Comparison of ENCODE assay signal across 16 cellular contexts in genomic region chr3:160200328-160200727, GRCh38. TPM values are rescaled to one million over a fixed set of nuclear protein-coding genes. Genes with fewer than 3 reads are reported as not detected.
DNase-seq lines count a peak whose midpoint lies in the region; ATAC-seq lines count a peak whose summit lies in the region.
"Had no signal": no experiment of that assay in that cellular context is flagged by ENCODE, and none has a peak within 500 bp of the region (broad histone marks: within the 10 kb centered on the region; RNA-seq: fewer than 3 reads in every experiment).

No MANE protein-coding gene starts in this region.

- CTCF ChIA-PET in activated CD8-positive, alpha-beta memory T cell treated with anti-CD3 and anti-CD28 coated beads, Interleukin-2, amount 10 ng/mL, durations not matched to agents 7 days and 5 days (lab: Charles Lee), result no interaction called here

- H3K4me1 Mint-ChIP-seq in activated CD8-positive, alpha-beta memory T cell treated with anti-CD3 and anti-CD28 coated beads, Interleukin-2, amount 10 ng/mL, durations not matched to agents 7 days and 5 days, result no peaks in the 10 kb centered on the region
- H3K4me1 Mint-ChIP-seq: IgD-negative memory B cell; stimulated activated naive CD8-positive, alpha-beta T cell treated with anti-CD3 and anti-CD28 coated beads, Interleukin-15, amount 100 ng/mL, for 72 hours had no signal

- H3K27ac Mint-ChIP-seq in activated CD8-positive, alpha-beta memory T cell treated with anti-CD3 and anti-CD28 coated beads, Interleukin-2, amount 10 ng/mL, durations not matched to agents 7 days and 5 days, result no peak overlapping the region
- H3K27ac Mint-ChIP-seq: activated CD8-positive, alpha-beta T cell treated with anti-CD3 and anti-CD28 coated beads, Interleukin-2, amount 10 ng/mL, durations not matched to agents 7 days and 5 days; IgD-negative memory B cell; stimulated activated naive CD8-positive, alpha-beta T cell treated with anti-CD3 and anti-CD28 coated beads, Interleukin-15, amount 100 ng/mL, for 72 hours had no signal

- no peak overlapping the region for H3K4me3 Mint-ChIP-seq in activated CD8-positive, alpha-beta memory T cell treated with anti-CD3 and anti-CD28 coated beads, Interleukin-2, amount 10 ng/mL, durations not matched to agents 7 days and 5 days
- H3K4me3 Mint-ChIP-seq: activated CD8-positive, alpha-beta T cell treated with anti-CD3 and anti-CD28 coated beads, Interleukin-2, amount 10 ng/mL, durations not matched to agents 7 days and 5 days; IgD-negative memory B cell; stimulated activated naive CD8-positive, alpha-beta T cell treated with anti-CD3 and anti-CD28 coated beads, Interleukin-15, amount 100 ng/mL, for 72 hours had no signal

- peak; percentile 98 for DNase-seq in NCI-H2081 treated with DMSO at 0.1 percent for 48 hours (lab: John Stamatoyannopoulos, UW)
- peak; percentile 36 for DNase-seq in SK-N-DZ (ENCODE audit: low spot score)
- DNase-seq in activated naive CD4-positive, alpha-beta T cell treated with Interleukin-2 at 50 U/mL for 16 hours, result no peak
- DNase-seq in NCI-H2171 (lab: John Stamatoyannopoulos, UW), result no peak
- no peak for DNase-seq in activated CD8-positive, alpha-beta memory T cell treated with anti-CD3 and anti-CD28 coated beads, Interleukin-2, amount 10 ng/mL, durations not matched to agents 7 days and 5 days
- DNase-seq: activated CD8-positive, alpha-beta T cell treated with anti-CD3 and anti-CD28 coated beads, Interleukin-2, amount 10 ng/mL, durations not matched to agents 7 days and 5 days; DMS153; hypothalamus; NCI-H2171 treated with DMSO at 0.1 percent for 48 hours; right cardiac atrium; SIG-M5; stimulated activated naive CD8-positive, alpha-beta T cell treated with anti-CD3 and anti-CD28 coated beads, Interleukin-15, amount 100 ng/mL, for 72 hours had no signal

- no peaks in the 10 kb centered on the region for H3K9me3 Mint-ChIP-seq in activated CD8-positive, alpha-beta memory T cell treated with anti-CD3 and anti-CD28 coated beads, Interleukin-2, amount 10 ng/mL, durations not matched to agents 7 days and 5 days (ENCODE audit: low read depth)

- ATAC-seq in GM18520 (IDR thresholded peaks at IDR 0.05; ENCODE audit: unreplicated experiment) (peak; percentile 43), HG02938 (IDR thresholded peaks at IDR 0.05; ENCODE audit: unreplicated experiment) (peak; percentile 71), GM19455 (IDR thresholded peaks at IDR 0.05; ENCODE audit: unreplicated experiment) (no peak)
- ATAC-seq in activated CD8-positive, alpha-beta memory T cell treated with anti-CD3 and anti-CD28 coated beads, Interleukin-2, amount 10 ng/mL, durations not matched to agents 7 days and 5 days, result no peak
- ATAC-seq: activated CD8-positive, alpha-beta T cell treated with anti-CD3 and anti-CD28 coated beads, Interleukin-2, amount 10 ng/mL, durations not matched to agents 7 days and 5 days; right cardiac atrium; stimulated activated naive CD8-positive, alpha-beta T cell treated with anti-CD3 and anti-CD28 coated beads, Interleukin-15, amount 100 ng/mL, for 72 hours had no signal

- no peaks in the 10 kb centered on the region for H3K36me3 Mint-ChIP-seq in activated CD8-positive, alpha-beta memory T cell treated with anti-CD3 and anti-CD28 coated beads, Interleukin-2, amount 10 ng/mL, durations not matched to agents 7 days and 5 days
- H3K36me3 Mint-ChIP-seq: IgD-negative memory B cell had no signal

- peaks cover 3% of the 10 kb centered on the region for H3K27me3 Mint-ChIP-seq in activated CD8-positive, alpha-beta memory T cell treated with anti-CD3 and anti-CD28 coated beads, Interleukin-2, amount 10 ng/mL, durations not matched to agents 7 days and 5 days
- H3K27me3 Mint-ChIP-seq: stimulated activated naive CD8-positive, alpha-beta T cell treated with anti-CD3 and anti-CD28 coated beads, Interleukin-15, amount 100 ng/mL, for 72 hours had no signal

RNA-seq across cellular contexts. Expression of gene C3orf80, which starts 24.9 kb away (rescaled TPM):
- 3.3 and 5.9 TPM in 2 replicates for polyA plus RNA-seq in SK-N-DZ (2014; cell fraction: cytosol; rRNA removed)
- 2.4 and 4.2 TPM in 2 replicates for polyA plus RNA-seq in SK-N-DZ (2014; cell fraction: nucleus; rRNA removed)
- total RNA-seq in activated CD8-positive, alpha-beta memory T cell treated with anti-CD3 and anti-CD28 coated beads, Interleukin-2, amount 10 ng/mL, durations not matched to agents 7 days and 5 days, result under 1 TPM; 0.15 to 0.23 TPM
- total RNA-seq: activated CD8-positive, alpha-beta T cell treated with anti-CD3 and anti-CD28 coated beads, Interleukin-2, amount 10 ng/mL, durations not matched to agents 7 days and 5 days had no signal
- polyA plus RNA-seq: IgD-negative memory B cell had no signal

Comparison
In these comparisons a context has a peak if more than half of its experiments do, and no peak if none do; other contexts are left out.
1. ATAC-seq: peak in GM18520 (single experiment) and HG02938 (single experiment); none in GM19455 (single experiment) and activated CD8-positive, alpha-beta memory T cell treated with anti-CD3 and anti-CD28 coated beads, Interleukin-2, amount 10 ng/mL, durations not matched to agents 7 days and 5 days (single experiment).
2. DNase-seq: peak in NCI-H2081 treated with DMSO at 0.1 percent for 48 hours (single experiment) and SK-N-DZ (single experiment); none in activated naive CD4-positive, alpha-beta T cell treated with Interleukin-2 at 50 U/mL for 16 hours (single experiment), NCI-H2171 (single experiment) and activated CD8-positive, alpha-beta memory T cell treated with anti-CD3 and anti-CD28 coated beads, Interleukin-2, amount 10 ng/mL, durations not matched to agents 7 days and 5 days (single experiment).